ENCODE assay signal across 8 cellular contexts in the genomic region with DNA sequence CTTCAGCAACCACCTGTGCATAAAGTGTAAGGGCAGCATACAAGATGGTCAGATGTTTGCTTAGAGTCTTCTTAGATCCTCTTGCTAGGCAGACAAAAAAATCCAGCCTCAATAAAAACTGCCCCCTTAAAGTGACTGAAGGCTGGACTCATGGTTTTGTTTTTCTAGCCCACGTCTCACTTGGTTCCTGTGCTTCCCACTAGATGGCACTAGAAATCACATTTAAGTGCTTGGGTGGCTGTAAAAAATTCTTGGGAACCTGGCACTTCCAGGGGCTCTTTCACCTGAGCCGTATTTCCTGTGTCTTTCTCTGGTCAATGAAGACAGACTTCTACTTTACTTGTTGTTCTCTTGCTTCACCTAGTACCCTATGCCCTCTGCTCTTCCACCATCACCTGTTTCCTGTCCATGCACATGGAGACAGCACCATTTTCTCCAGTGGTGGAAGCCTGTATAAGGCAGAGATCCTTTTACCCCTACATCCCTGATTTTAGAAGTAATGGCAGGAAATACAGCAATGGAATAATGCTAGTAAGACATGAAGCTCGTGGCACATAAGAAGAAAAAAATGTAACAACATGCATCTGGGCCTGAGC. TPM values are rescaled to one million over a fixed set of nuclear protein-coding genes. Genes with fewer than 3 reads are reported as not detected.
DNase-seq lines count a peak whose midpoint lies in the region; ATAC-seq, FAIRE-seq and TF ChIP-seq lines count a peak whose summit lies in the region.

No MANE protein-coding gene starts in this region.

- no peak for TF ChIP-seq POLR2A in HepG2 (IDR thresholded peaks at IDR 0.05; ENCODE audit: insufficient read depth in 1 of 2, low read depth in 2 of 2, low read length in 2 of 2)

- ATAC-seq in HepG2 (peak; percentile 72), HG03442 (IDR thresholded peaks at IDR 0.05; ENCODE audit: unreplicated experiment) (no peak), HG03342 (IDR thresholded peaks at IDR 0.05; ENCODE audit: unreplicated experiment) (no peak), HG03460 (IDR thresholded peaks at IDR 0.05; ENCODE audit: unreplicated experiment) (no peak)

- H3K36me3 ChIP-seq in HepG2 (replicated peaks in 1 of 2; ENCODE audit: control insufficient read depth in 1 of 2, insufficient read depth in 2 of 2, low read length in 2 of 2) = peaks cover 4 to 9% of the 10 kb centered on the region in 2 experiments; a peak in 4 of 5 replicates

- no peak overlapping the region for H2AFZ ChIP-seq in HepG2 (ENCODE audit: low read length)

- DNase-seq in COLO829 (ENCODE audit: low spot score) = peak; percentile 56
- DNase-seq in HEK293T (ENCODE audit: extremely low spot score) = peak; percentile 72
- peak; percentile 34 for DNase-seq in NCI-H774 (lab: John Stamatoyannopoulos, UW)
- DNase-seq in cerebellar cortex (ENCODE audit: low spot score) = peak; percentile 88
- DNase-seq in HepG2 (ENCODE audit: low spot score) = peak; percentile 37

- no peak overlapping the region for H3K9ac ChIP-seq in HepG2 (ENCODE audit: insufficient read depth, low read depth, low read length)

- peak; percentile 31; the same call in 1 of the 2 replicates for TF ChIP-seq RAD21 in HepG2 (CRISPR knock-in tag; IDR thresholded peaks at IDR 0.05)

- H3K27ac ChIP-seq in HepG2 (ENCODE audit: extremely low read length, insufficient read depth, low read length) = no peak overlapping the region

- H3K9me3 ChIP-seq in HepG2 (ENCODE audit: low read length) = no peaks in the 10 kb centered on the region

- H3K79me2 ChIP-seq in HepG2 (ENCODE audit: insufficient read depth, low read length) = no peaks in the 10 kb centered on the region

- 3% methylated on average over 3 of the region's 3 CpGs for WGBS in HepG2 (ENCODE audit: low lambda C conversion rate)

- intact Hi-C loops in HepG2 (cut with micrococcal nuclease; ENCODE audit: unreplicated experiment) = loop anchor here (1.0 to 2.0 kb wide), 2 partner anchors 184 to 597 kb away; no protein-coding TSS in a partner anchor

- H3K4me3 ChIP-seq in HepG2 (replicated peaks in 1 of 3; ENCODE audit: insufficient read depth in 1 of 3, low read depth in 2 of 3, low read length in 3 of 3) = no peak overlapping the region

- no peak for TF ChIP-seq EP300 in HepG2 (IDR thresholded peaks at IDR 0.05; ENCODE audit: low read depth in 2 of 2, low read length in 2 of 2)
- no peak for TF ChIP-seq EP300 in HepG2 (CRISPR knock-in tag; IDR thresholded peaks at IDR 0.05; ENCODE audit: borderline replicate concordance)

- in situ Hi-C loops in HepG2 (cut with HindIII; ENCODE audit: extremely low pct_ligation_motif_present, low pct_unique_long_range_greater_than_20kb) = loop anchor here (5.0 kb wide), 1 partner anchor 181 kb away; no protein-coding TSS in a partner anchor

- H4K20me1 ChIP-seq in HepG2 (ENCODE audit: insufficient read depth, low read length) = no peaks in the 10 kb centered on the region

- TF ChIP-seq CTCF in HepG2 (CRISPR knock-in tag; IDR thresholded peaks at IDR 0.05) = peak; percentile 71

- CTCF ChIA-PET in HEK293T (lab: Yijun Ruan, JAX) (interaction anchor here (0.7 to 8.4 kb wide), 13 partner anchors 9 to 213 kb away, joined by 3 to 82 read pairs (median 4); a partner anchor contains a TSS), HepG2 (lab: Yijun Ruan, JAX; ENCODE audit: low intra/inter-chr PET ratio, low total read pairs) (interaction anchor here (3.1 kb wide), 1 partner anchor 183 kb away, joined by 23 read pairs; no protein-coding TSS in a partner anchor)

- peak; percentile 80 for FAIRE-seq in HepG2 (lab: Jason Lieb, UNC)

- H3K4me1 ChIP-seq in HepG2 (ENCODE audit: insufficient read depth, low read length) = no peaks in the 10 kb centered on the region

- POLR2A ChIA-PET in HEK293T (lab: Yijun Ruan, JAX) (interaction anchor here (1.0 to 1.6 kb wide), 3 partner anchors 20 to 178 kb away, joined by 3 read pairs; a partner anchor contains a TSS), HepG2 (lab: Yijun Ruan, JAX) (no interaction called here)

- no peaks in the 10 kb centered on the region for H3K27me3 ChIP-seq in HepG2 (ENCODE audit: control insufficient read depth in 1 of 2, insufficient read depth in 2 of 2, low read length in 2 of 2)

- no TSS peak for BruUV-seq in HepG2 (replicated peaks; lab: Mats Ljungman, UMichigan)

- H3K4me2 ChIP-seq in HepG2 (ENCODE audit: low read depth, low read length) = no peak overlapping the region

TF ChIP-seq in HEK293T, 16 proteins besides CTCF, POLR2A, EP300 and RAD21 (continues in another document):
- no peak for TF ChIP-seq NFRKB (IDR thresholded peaks at IDR 0.05)

TF ChIP-seq in HepG2, 621 proteins besides CTCF, POLR2A, EP300 and RAD21 (continues in another document):
- no peak for TF ChIP-seq ELF1 (CRISPR knock-in tag; IDR thresholded peaks at IDR 0.05)

RNA-seq across cellular contexts. Expression of a gene that starts 20.0 kb away (rescaled TPM):
- 22.8 and 28.3 TPM in 2 replicates for total RNA-seq in HepG2 (2016; rRNA removed; fragmentation: Illumina TruSeq; extraction: Trizol)
- 3.0 and 4.9 TPM in 2 replicates for total RNA-seq in HepG2 (2016; cell fraction: cytosol; rRNA removed; fragmentation: Illumina TruSeq; extraction: Trizol; ENCODE audit: low read depth)
- 22.3 and 25.7 TPM in 2 replicates for total RNA-seq in HepG2 (2016; cell fraction: insoluble cytoplasmic fraction; rRNA removed; fragmentation: Illumina TruSeq; extraction: Trizol)
- 9.3 and 9.4 TPM in 2 replicates for total RNA-seq in HepG2 (2016; cell fraction: membrane; rRNA removed; fragmentation: Illumina TruSeq; extraction: Trizol)
- 15.9 and 17.2 TPM in 2 replicates for total RNA-seq in HepG2 (2016; cell fraction: nucleus; rRNA removed; fragmentation: Illumina TruSeq; extraction: Trizol)
- polyA plus RNA-seq in HepG2 (2011; rRNA removed) = 18.6 and 20.5 TPM in 2 replicates
- 17.8 and 21.4 TPM in 2 replicates for polyA plus RNA-seq in HepG2 (2011; cell fraction: cytosol; rRNA removed)
- polyA plus RNA-seq in HepG2 (2011; cell fraction: nucleus; rRNA removed) = 10.4 and 11.1 TPM in 2 replicates
- polyA plus RNA-seq in HepG2 (2012) = 16.9 and 17.0 TPM in 2 replicates
- 3.2 and 3.4 TPM in 2 replicates for polyA plus RNA-seq in HepG2 (2016; cell fraction: cytosol; fragmentation: Illumina TruSeq; extraction: Trizol; ENCODE audit: low read depth)
- polyA plus RNA-seq in HepG2 (2016; cell fraction: insoluble cytoplasmic fraction; fragmentation: Illumina TruSeq; extraction: Trizol; ENCODE audit: low read depth) = 36.3 and 42.2 TPM in 2 replicates
- 5.7 and 6.4 TPM in 2 replicates for polyA plus RNA-seq in HepG2 (2016; cell fraction: membrane; fragmentation: Illumina TruSeq; extraction: Trizol; ENCODE audit: low read depth)
- 25.8 and 28.6 TPM in 2 replicates for polyA plus RNA-seq in HepG2 (2016; cell fraction: nucleus; fragmentation: Illumina TruSeq; extraction: Trizol; ENCODE audit: insufficient read depth, low read depth)
- polyA minus RNA-seq in HepG2 (2011; rRNA and poly(A)+ RNA removed; ENCODE audit: low replicate concordance) = 21.5 and 62.4 TPM in 2 replicates
- polyA minus RNA-seq in HepG2 (2011; cell fraction: cytosol; rRNA and poly(A)+ RNA removed) = 7.9 and 9.5 TPM in 2 replicates
- polyA minus RNA-seq in HepG2 (2011; cell fraction: nucleus; rRNA and poly(A)+ RNA removed) = 14.0 and 16.2 TPM in 2 replicates

RNA-seq across cellular contexts. Expression of a gene that starts 39.8 kb away (rescaled TPM):
- total RNA-seq in HepG2 (2016; rRNA removed; fragmentation: Illumina TruSeq; extraction: Trizol) = not detected in 2 replicates
- not detected in 2 replicates for total RNA-seq in HepG2 (2016; cell fraction: cytosol; rRNA removed; fragmentation: Illumina TruSeq; extraction: Trizol; ENCODE audit: low read depth)
- total RNA-seq in HepG2 (2016; cell fraction: insoluble cytoplasmic fraction; rRNA removed; fragmentation: Illumina TruSeq; extraction: Trizol) = not detected in 2 replicates
- not detected in 2 replicates for total RNA-seq in HepG2 (2016; cell fraction: membrane; rRNA removed; fragmentation: Illumina TruSeq; extraction: Trizol)
- total RNA-seq in HepG2 (2016; cell fraction: nucleus; rRNA removed; fragmentation: Illumina TruSeq; extraction: Trizol) = 0.34 and 0.38 TPM in 2 replicates
- 0.05 and 0.14 TPM in 2 replicates for polyA plus RNA-seq in HepG2 (2011; rRNA removed)
- polyA plus RNA-seq in HepG2 (2011; cell fraction: cytosol; rRNA removed) = 0.01 TPM in 1 of 2 replicates, not detected in the other
- polyA plus RNA-seq in HepG2 (2011; cell fraction: nucleus; rRNA removed) = 0.10 and 0.16 TPM in 2 replicates
- 0.03 and 0.16 TPM in 2 replicates for polyA plus RNA-seq in HepG2 (2012)
- polyA plus RNA-seq in HepG2 (2016; cell fraction: cytosol; fragmentation: Illumina TruSeq; extraction: Trizol; ENCODE audit: low read depth) = not detected in 2 replicates
- polyA plus RNA-seq in HepG2 (2016; cell fraction: insoluble cytoplasmic fraction; fragmentation: Illumina TruSeq; extraction: Trizol; ENCODE audit: low read depth) = not detected in 2 replicates
- polyA plus RNA-seq in HepG2 (2016; cell fraction: membrane; fragmentation: Illumina TruSeq; extraction: Trizol; ENCODE audit: low read depth) = not detected in 2 replicates
- polyA plus RNA-seq in HepG2 (2016; cell fraction: nucleus; fragmentation: Illumina TruSeq; extraction: Trizol; ENCODE audit: insufficient read depth, low read depth) = 0.05 TPM in 1 of 2 replicates, not detected in the other
- 1.1 TPM in 1 of 2 replicates, not detected in the other for polyA minus RNA-seq in HepG2 (2011; rRNA and poly(A)+ RNA removed; ENCODE audit: low replicate concordance)
- not detected in 2 replicates for polyA minus RNA-seq in HepG2 (2011; cell fraction: cytosol; rRNA and poly(A)+ RNA removed)
- polyA minus RNA-seq in HepG2 (2011; cell fraction: nucleus; rRNA and poly(A)+ RNA removed) = 0.26 and 0.75 TPM in 2 replicates

RNA-seq across cellular contexts. Expression of a gene that starts 59.6 kb away (rescaled TPM):
- 1.4 and 1.6 TPM in 2 replicates for total RNA-seq in HepG2 (2016; rRNA removed; fragmentation: Illumina TruSeq; extraction: Trizol)
- 0.71 TPM in 2 replicates for total RNA-seq in HepG2 (2016; cell fraction: cytosol; rRNA removed; fragmentation: Illumina TruSeq; extraction: Trizol; ENCODE audit: low read depth)
- total RNA-seq in HepG2 (2016; cell fraction: insoluble cytoplasmic fraction; rRNA removed; fragmentation: Illumina TruSeq; extraction: Trizol) = 1.9 and 2.4 TPM in 2 replicates
- total RNA-seq in HepG2 (2016; cell fraction: membrane; rRNA removed; fragmentation: Illumina TruSeq; extraction: Trizol) = 1.4 and 2.3 TPM in 2 replicates
- 2.0 and 2.2 TPM in 2 replicates for total RNA-seq in HepG2 (2016; cell fraction: nucleus; rRNA removed; fragmentation: Illumina TruSeq; extraction: Trizol)
- 1.7 and 2.0 TPM in 2 replicates for polyA plus RNA-seq in HepG2 (2011; rRNA removed)
- polyA plus RNA-seq in HepG2 (2011; cell fraction: cytosol; rRNA removed) = 0.46 and 0.91 TPM in 2 replicates
- polyA plus RNA-seq in HepG2 (2011; cell fraction: nucleus; rRNA removed) = 1.6 and 1.8 TPM in 2 replicates
- 2.7 and 4.0 TPM in 2 replicates for polyA plus RNA-seq in HepG2 (2012)
- 0.92 and 1.6 TPM in 2 replicates for polyA plus RNA-seq in HepG2 (2016; cell fraction: cytosol; fragmentation: Illumina TruSeq; extraction: Trizol; ENCODE audit: low read depth)
- polyA plus RNA-seq in HepG2 (2016; cell fraction: insoluble cytoplasmic fraction; fragmentation: Illumina TruSeq; extraction: Trizol; ENCODE audit: low read depth) = 3.8 TPM in 2 replicates
- 1.7 and 1.9 TPM in 2 replicates for polyA plus RNA-seq in HepG2 (2016; cell fraction: membrane; fragmentation: Illumina TruSeq; extraction: Trizol; ENCODE audit: low read depth)
- 3.4 and 3.5 TPM in 2 replicates for polyA plus RNA-seq in HepG2 (2016; cell fraction: nucleus; fragmentation: Illumina TruSeq; extraction: Trizol; ENCODE audit: insufficient read depth, low read depth)
- 0.16 and 0.44 TPM in 2 replicates for polyA minus RNA-seq in HepG2 (2011; rRNA and poly(A)+ RNA removed; ENCODE audit: low replicate concordance)
- 0.69 and 0.97 TPM in 2 replicates for polyA minus RNA-seq in HepG2 (2011; cell fraction: cytosol; rRNA and poly(A)+ RNA removed)
- 2.1 and 3.9 TPM in 2 replicates for polyA minus RNA-seq in HepG2 (2011; cell fraction: nucleus; rRNA and poly(A)+ RNA removed)

Comparison
In these comparisons a context has a peak if more than half of its experiments do, and no peak if none do; other contexts are left out.
1. DNase-seq: peak in every context shown above with its lines; median percentile 88 in cerebellar cortex; 72 in HEK293T; 56 in COLO829; 37 in HepG2; 34 in NCI-H774.